20 cellular contexts compared by ENCODE assay signal in the genomic region with DNA sequence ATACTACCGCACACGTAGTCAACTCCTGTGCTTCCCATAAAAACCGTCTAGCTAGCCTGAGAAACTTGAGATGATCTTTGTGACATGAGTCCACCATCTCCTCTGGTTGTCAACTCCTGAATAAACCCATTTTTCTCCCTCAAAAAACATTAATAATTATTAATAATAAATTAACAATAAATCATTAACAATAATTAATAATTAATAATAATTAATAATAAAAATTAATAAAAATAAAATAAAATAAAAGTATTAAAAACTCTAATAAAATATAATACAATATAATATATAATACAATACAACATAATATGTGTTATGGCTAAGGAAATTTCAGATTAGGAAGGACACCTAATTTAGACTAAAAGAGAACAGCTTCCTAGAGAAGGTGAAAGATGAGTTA. TPM values are rescaled to one million over a fixed set of nuclear protein-coding genes. Genes with fewer than 3 reads are reported as not detected.
DNase-seq lines count a peak whose midpoint lies in the region; ATAC-seq, FAIRE-seq and TF ChIP-seq lines count a peak whose summit lies in the region.
"Had no signal": no experiment of that assay in that cellular context is flagged by ENCODE, and none has a peak within 500 bp of the region (broad histone marks: within the 10 kb centered on the region; RNA-seq: fewer than 3 reads in every experiment).

No MANE protein-coding gene starts in this region.

- FAIRE-seq in A204.1 (lab: Jason Lieb, UNC) (peak; percentile 96), TTC549 (lab: Jason Lieb, UNC) (peak; percentile 85), endometrium (lab: Jason Lieb, UNC) (peak; percentile 55), pancreas (lab: Jason Lieb, UNC) (peak; percentile 93)
- FAIRE-seq: H1 had no signal

- no peaks in the 10 kb centered on the region for H3K36me3 ChIP-seq in pancreas
- H3K36me3 ChIP-seq: BE2C had no signal

- WGBS in pancreas, 2 donors, result 80 to 86% methylated on average over 3 of the region's 3 CpGs

- no peak overlapping the region for H3K4me3 ChIP-seq in pancreas

- H3K27me3 ChIP-seq in pancreas, result no peaks in the 10 kb centered on the region
- H3K27me3 ChIP-seq: BE2C had no signal

- no peaks in the 10 kb centered on the region for H3K9me3 ChIP-seq in pancreas
- H3K9me3 ChIP-seq: BE2C, Caco-2 had no signal

- DNase-seq in pancreas, result no peak
- no peak for DNase-seq in GDM1 (lab: John Stamatoyannopoulos, UW)
- DNase-seq in COR-L47 (lab: John Stamatoyannopoulos, UW), result no peak
- DNase-seq: 8988T; ACHN; BE2C; C1 segment of cervical spinal cord; Caco-2; CD4-positive, CD25-positive, alpha-beta regulatory T cell; CD8-positive, alpha-beta memory T cell; GF-D8; H9 had no signal

- no peak for TF ChIP-seq CTCF in pancreas (IDR thresholded peaks at IDR 0.05)

- intact Hi-C loops in pancreas (cut with DNase I), result no loop called here

- ATAC-seq in pancreas, result no peak
- no peak for ATAC-seq in HG02970 (IDR thresholded peaks at IDR 0.05; ENCODE audit: low FRiP score, unreplicated experiment)
- no peak for ATAC-seq in HG02840 (IDR thresholded peaks at IDR 0.05; ENCODE audit: low FRiP score, unreplicated experiment)

- H3K4me1 ChIP-seq in pancreas, result no peaks in the 10 kb centered on the region
- H3K4me1 ChIP-seq: BE2C, Caco-2 had no signal

- no peak overlapping the region for H3K27ac ChIP-seq in pancreas
- H3K27ac ChIP-seq: HL-60 had no signal

RNA-seq across cellular contexts. Expression of a gene that starts 20.7 kb away (rescaled TPM):
- under 1 TPM in 4 of 6 donors, not detected in 2; 0.20 to 0.67 (median 0.61) TPM for total RNA-seq in pancreas
- polyA plus RNA-seq in pancreas, result 1 to 10 TPM in 1 of 2 donors, under 1 TPM in 1; 0.65 to 1.0 TPM
- total RNA-seq: Caco-2; CD4-positive, CD25-positive, alpha-beta regulatory T cell; HT1080 had no signal
- polyA plus RNA-seq: CD8-positive, alpha-beta memory T cell had no signal
